In the genomic region with DNA sequence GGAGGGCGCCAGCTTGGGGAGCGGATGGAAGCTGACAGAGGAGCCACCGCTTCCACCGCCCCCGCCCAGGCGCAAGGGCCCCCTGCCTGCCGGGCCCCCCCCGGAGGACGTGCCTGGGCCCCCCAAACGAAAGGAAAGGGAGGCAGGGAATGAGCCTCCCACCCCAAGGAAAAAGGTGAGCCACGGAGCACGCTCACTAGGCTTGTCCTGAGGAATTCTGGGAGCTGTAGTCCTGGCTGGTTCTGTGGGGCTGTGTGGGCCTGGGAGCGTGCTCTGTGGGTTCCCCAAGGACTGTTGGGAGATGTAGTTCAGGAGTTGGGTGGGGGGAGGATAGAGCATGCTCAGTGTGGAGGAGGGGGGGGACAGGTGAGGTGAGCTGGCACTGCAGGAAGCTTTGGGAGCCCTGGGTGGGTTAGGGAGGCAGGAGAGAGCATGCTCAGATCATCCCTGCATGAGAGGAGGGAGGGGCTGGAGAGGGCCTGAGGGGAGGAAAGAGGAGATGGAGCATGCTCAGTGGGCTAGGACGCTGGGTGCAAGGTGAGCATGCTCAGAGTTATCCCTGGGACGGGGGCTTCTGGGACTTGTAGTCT, we compare ENCODE assay signal across 9 cellular contexts. TPM values are rescaled to one million over a fixed set of nuclear protein-coding genes. Genes with fewer than 3 reads are reported as not detected.
DNase-seq lines count a peak whose midpoint lies in the region; ATAC-seq and TF ChIP-seq lines count a peak whose summit lies in the region.
"Had no signal": no experiment of that assay in that cellular context is flagged by ENCODE, and none has a peak within 500 bp of the region (broad histone marks: within the 10 kb centered on the region; RNA-seq: fewer than 3 reads in every experiment).

No MANE protein-coding gene starts in this region.

- no peaks in the 10 kb centered on the region for H3K27me3 ChIP-seq in PC-3 (ENCODE audit: low read length)

- H3K4me2 ChIP-seq in PC-3 (ENCODE audit: low read length), result no peak overlapping the region

- H4K20me1 ChIP-seq in PC-3 (ENCODE audit: low read length), result no peaks in the 10 kb centered on the region

- H3K9ac ChIP-seq in PC-3 (ENCODE audit: low read length), result no peak overlapping the region

- H3K4me1 ChIP-seq in PC-3 (ENCODE audit: insufficient read depth, low read length), result no peaks in the 10 kb centered on the region

- H3K79me2 ChIP-seq in PC-3 (ENCODE audit: low read length), result peaks cover 6% of the 10 kb centered on the region

- no peaks in the 10 kb centered on the region for H3K9me2 ChIP-seq in PC-3 (replicated peaks; ENCODE audit: low read length)

- POLR2A ChIA-PET in PC-3 (lab: Charles Lee; ENCODE audit: unreplicated experiment), result no interaction called here

- no peak overlapping the region for H3K4me3 ChIP-seq in PC-3 (ENCODE audit: low read length)

- H3F3A ChIP-seq in PC-3 (ENCODE audit: low read length, unreplicated experiment), result no peaks in the 10 kb centered on the region

- H3K36me3 ChIP-seq in PC-3 (ENCODE audit: low read depth, low read length), result no peaks in the 10 kb centered on the region; the same call in 1 of the 2 replicates

- no peaks in the 10 kb centered on the region for H3K9me3 ChIP-seq in PC-3 (ENCODE audit: low read length)

- no peak overlapping the region for H3K27ac ChIP-seq in PC-3 (ENCODE audit: low read length)

- DNase-seq in DMS 273 (lab: John Stamatoyannopoulos, UW; ENCODE audit: unreplicated experiment) (peak; percentile 87), Kasumi-1 (lab: John Stamatoyannopoulos, UW) (peak; percentile 26 to 33), PC-3 (peak; percentile 41), cerebellum (ENCODE audit: low spot score) (peak; percentile 92), lung microvascular endothelial cell (ENCODE audit: low read depth in 2 of 2) (peak; percentile 41 to 73), UCSD-AML1 (lab: John Stamatoyannopoulos, UW; ENCODE audit: unreplicated experiment) (no peak)
- DNase-seq: activated naive CD8-positive, alpha-beta T cell treated with anti-CD3 and anti-CD28 coated beads, Interleukin-2, amount 10 ng/mL, durations not matched to agents 7 days and 5 days had no signal

- ATAC-seq in PC-3 (peak; percentile 27), HG03097 (IDR thresholded peaks at IDR 0.05; ENCODE audit: low FRiP score, unreplicated experiment) (no peak), GM19351 (IDR thresholded peaks at IDR 0.05; ENCODE audit: unreplicated experiment) (no peak)

- H2AFZ ChIP-seq in PC-3 (ENCODE audit: low read length), result no peak overlapping the region

- BruUV-seq in PC-3 (replicated peaks; lab: Mats Ljungman, UMichigan), result no TSS peak

- intact Hi-C loops in PC-3 (cut with micrococcal nuclease), result no loop called here

- TF ChIP-seq CTCF in PC-3 (conservative IDR thresholded peaks at IDR 0.05; ENCODE audit: low read depth, low read length), result no peak

- CTCF ChIA-PET in PC-3 (lab: Charles Lee), result no interaction called here

RNA-seq across cellular contexts. Expression of a gene that starts 4.5 kb away (rescaled TPM):
- total RNA-seq in PC-3 (2014; rRNA removed), result 36.2 and 48.5 TPM in 2 replicates
- 32.3 TPM for total RNA-seq in cerebellum
- 14.3 and 15.7 TPM in 2 replicates for total RNA-seq in lung microvascular endothelial cell

RNA-seq across cellular contexts. Expression of a gene that starts 21.0 kb away (rescaled TPM):
- total RNA-seq in PC-3 (2014; rRNA removed) (3.6 and 5.7 TPM in 2 replicates), cerebellum (5.4 TPM), lung microvascular endothelial cell (22.9 and 24.8 TPM in 2 replicates)

RNA-seq across cellular contexts. Expression of a gene that starts 29.7 kb away (rescaled TPM):
- total RNA-seq in PC-3 (2014; rRNA removed) (7.9 and 8.6 TPM in 2 replicates), cerebellum (3.3 TPM), lung microvascular endothelial cell (1.7 and 2.2 TPM in 2 replicates)

RNA-seq across cellular contexts. Expression of a gene that starts 31.5 kb away (rescaled TPM):
- total RNA-seq in PC-3 (2014; rRNA removed) (0.29 and 0.98 TPM in 2 replicates), cerebellum (0.36 TPM), lung microvascular endothelial cell (0.22 and 0.40 TPM in 2 replicates)

RNA-seq across cellular contexts. Expression of a gene that starts 34.0 kb away (rescaled TPM):
- total RNA-seq in PC-3 (2014; rRNA removed) (75.6 and 97.3 TPM in 2 replicates), cerebellum (37.0 TPM), lung microvascular endothelial cell (39.7 and 72.0 TPM in 2 replicates)
